In the genomic region with DNA sequence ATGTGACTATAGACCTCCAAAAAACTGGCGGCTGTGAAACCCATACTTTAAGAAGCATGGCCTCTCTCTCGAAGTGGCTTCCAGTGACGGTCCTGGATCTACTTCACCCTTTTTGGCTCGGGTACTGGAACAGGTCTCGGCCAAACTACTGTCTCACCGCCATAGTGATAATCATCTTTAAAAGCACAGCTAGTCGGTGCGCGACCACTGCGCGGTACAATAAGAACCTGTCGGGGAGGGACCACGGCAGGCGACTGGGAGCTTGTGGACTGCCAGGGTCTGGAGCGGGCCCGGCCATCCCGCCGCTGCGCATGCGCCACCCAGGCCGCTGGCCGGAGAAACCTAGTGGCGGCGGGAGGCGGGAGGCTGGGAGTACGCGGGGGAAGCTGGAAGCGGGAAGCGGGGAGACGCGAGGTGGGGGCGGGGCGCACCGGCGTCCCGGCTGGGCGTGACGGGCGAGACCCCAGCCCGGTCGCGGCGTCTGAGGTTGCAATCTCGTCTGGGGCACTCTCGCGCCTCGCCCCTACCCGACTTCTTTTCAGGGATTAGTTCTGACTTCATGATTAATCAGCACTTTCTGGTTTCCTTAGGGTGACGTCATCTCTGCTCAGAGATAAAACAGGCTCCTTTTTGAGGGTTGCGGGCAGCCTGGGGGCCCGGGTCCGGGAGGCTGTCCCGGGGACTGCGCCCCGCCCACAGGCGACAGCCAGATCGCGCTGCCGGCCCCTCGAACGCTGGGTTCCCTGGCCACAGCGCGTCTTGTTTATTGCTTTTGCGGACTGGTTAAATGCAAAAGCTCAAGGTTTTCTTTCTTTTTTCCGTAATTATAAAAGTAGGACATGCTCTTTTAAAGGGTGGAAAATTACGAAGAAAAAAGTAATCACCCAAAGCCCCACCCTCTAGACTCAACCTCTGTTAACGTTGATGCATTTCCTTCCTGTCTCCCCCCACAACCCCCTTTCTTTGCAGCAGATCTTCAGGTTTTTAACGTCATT, we compare ENCODE assay signal across 1 cellular context.
TF ChIP-seq lines count a peak whose summit lies in the region.

No MANE protein-coding gene starts in this region.

TF ChIP-seq in HEK293, 187 proteins besides CTCF, POLR2A, EP300 and RAD21 (continued from another document and continues in another):
- TF ChIP-seq ZNF274 (IDR thresholded peaks at IDR 0.05; ENCODE audit: low read length) (no peak), ZNF274 (tag by site-specific recombination; IDR thresholded peaks at IDR 0.05; ENCODE audit: borderline replicate concordance) (no peak), ZNF600 (tag by site-specific recombination; IDR thresholded peaks at IDR 0.05) (peak; percentile 86), ZNF585B (tag by site-specific recombination; IDR thresholded peaks at IDR 0.05) (no peak), ZNF133 (tag by site-specific recombination; IDR thresholded peaks at IDR 0.05) (no peak; the same call in 1 of the 2 replicates), ZNF624 (tag by site-specific recombination; IDR thresholded peaks at IDR 0.05) (no peak), MEIS1 (CRISPR knock-in tag; IDR thresholded peaks at IDR 0.05; ENCODE audit: borderline replicate concordance) (no peak), ZBTB8A (tag by site-specific recombination; IDR thresholded peaks at IDR 0.05) (peak; percentile 97), ZEB2 (tag by site-specific recombination; IDR thresholded peaks at IDR 0.05) (peak; percentile 99), ZNF785 (tag by site-specific recombination; IDR thresholded peaks at IDR 0.05) (peak; percentile 73; the same call in 1 of the 2 replicates), ZNF658 (tag by site-specific recombination; IDR thresholded peaks at IDR 0.05) (0 out of 2 replicates have a peak, but pooled peaks have one; percentile 58), ZNF157 (tag by site-specific recombination; IDR thresholded peaks at IDR 0.05) (no peak), ZFP3 (tag by site-specific recombination; IDR thresholded peaks at IDR 0.05; ENCODE audit: low read depth) (no peak), KLF16 (tag by site-specific recombination; IDR thresholded peaks at IDR 0.05) (peak; percentile 78; the same call in 1 of the 2 replicates), ZNF677 (tag by site-specific recombination; IDR thresholded peaks at IDR 0.05) (no peak), ZNF654 (tag by site-specific recombination; IDR thresholded peaks at IDR 0.05; ENCODE audit: low read depth) (no peak), KLF9 (tag by site-specific recombination; IDR thresholded peaks at IDR 0.05; ENCODE audit: low read depth) (peak; percentile 87), ZNF23 (tag by site-specific recombination; IDR thresholded peaks at IDR 0.05; ENCODE audit: borderline replicate concordance) (no peak)
- TF ChIP-seq, protein P1, sequence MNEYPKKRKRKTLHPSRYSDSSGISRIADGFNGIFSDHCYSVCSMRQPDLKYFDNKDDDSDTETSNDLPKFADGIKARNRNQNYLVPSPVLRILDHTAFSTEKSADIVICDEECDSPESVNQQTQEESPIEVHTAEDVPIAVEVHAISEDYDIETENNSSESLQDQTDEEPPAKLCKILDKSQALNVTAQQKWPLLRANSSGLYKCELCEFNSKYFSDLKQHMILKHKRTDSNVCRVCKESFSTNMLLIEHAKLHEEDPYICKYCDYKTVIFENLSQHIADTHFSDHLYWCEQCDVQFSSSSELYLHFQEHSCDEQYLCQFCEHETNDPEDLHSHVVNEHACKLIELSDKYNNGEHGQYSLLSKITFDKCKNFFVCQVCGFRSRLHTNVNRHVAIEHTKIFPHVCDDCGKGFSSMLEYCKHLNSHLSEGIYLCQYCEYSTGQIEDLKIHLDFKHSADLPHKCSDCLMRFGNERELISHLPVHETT (tag by site-specific recombination; IDR thresholded peaks at IDR 0.05) = peak; percentile 86
- TF ChIP-seq, protein P2, sequence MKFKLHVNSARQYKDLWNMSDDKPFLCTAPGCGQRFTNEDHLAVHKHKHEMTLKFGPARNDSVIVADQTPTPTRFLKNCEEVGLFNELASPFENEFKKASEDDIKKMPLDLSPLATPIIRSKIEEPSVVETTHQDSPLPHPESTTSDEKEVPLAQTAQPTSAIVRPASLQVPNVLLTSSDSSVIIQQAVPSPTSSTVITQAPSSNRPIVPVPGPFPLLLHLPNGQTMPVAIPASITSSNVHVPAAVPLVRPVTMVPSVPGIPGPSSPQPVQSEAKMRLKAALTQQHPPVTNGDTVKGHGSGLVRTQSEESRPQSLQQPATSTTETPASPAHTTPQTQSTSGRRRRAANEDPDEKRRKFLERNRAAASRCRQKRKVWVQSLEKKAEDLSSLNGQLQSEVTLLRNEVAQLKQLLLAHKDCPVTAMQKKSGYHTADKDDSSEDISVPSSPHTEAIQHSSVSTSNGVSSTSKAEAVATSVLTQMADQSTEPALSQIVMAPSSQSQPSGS (tag by site-specific recombination; IDR thresholded peaks at IDR 0.05; ENCODE audit: low read depth) = peak; percentile 99
- TF ChIP-seq, protein P3, sequence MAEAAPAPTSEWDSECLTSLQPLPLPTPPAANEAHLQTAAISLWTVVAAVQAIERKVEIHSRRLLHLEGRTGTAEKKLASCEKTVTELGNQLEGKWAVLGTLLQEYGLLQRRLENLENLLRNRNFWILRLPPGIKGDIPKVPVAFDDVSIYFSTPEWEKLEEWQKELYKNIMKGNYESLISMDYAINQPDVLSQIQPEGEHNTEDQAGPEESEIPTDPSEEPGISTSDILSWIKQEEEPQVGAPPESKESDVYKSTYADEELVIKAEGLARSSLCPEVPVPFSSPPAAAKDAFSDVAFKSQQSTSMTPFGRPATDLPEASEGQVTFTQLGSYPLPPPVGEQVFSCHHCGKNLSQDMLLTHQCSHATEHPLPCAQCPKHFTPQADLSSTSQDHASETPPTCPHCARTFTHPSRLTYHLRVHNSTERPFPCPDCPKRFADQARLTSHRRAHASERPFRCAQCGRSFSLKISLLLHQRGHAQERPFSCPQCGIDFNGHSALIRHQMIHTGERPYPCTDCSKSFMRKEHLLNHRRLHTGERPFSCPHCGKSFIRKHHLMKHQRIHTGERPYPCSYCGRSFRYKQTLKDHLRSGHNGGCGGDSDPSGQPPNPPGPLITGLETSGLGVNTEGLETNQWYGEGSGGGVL (tag by site-specific recombination; IDR thresholded peaks at IDR 0.05) = peak; percentile 90
- TF ChIP-seq, protein P4, sequence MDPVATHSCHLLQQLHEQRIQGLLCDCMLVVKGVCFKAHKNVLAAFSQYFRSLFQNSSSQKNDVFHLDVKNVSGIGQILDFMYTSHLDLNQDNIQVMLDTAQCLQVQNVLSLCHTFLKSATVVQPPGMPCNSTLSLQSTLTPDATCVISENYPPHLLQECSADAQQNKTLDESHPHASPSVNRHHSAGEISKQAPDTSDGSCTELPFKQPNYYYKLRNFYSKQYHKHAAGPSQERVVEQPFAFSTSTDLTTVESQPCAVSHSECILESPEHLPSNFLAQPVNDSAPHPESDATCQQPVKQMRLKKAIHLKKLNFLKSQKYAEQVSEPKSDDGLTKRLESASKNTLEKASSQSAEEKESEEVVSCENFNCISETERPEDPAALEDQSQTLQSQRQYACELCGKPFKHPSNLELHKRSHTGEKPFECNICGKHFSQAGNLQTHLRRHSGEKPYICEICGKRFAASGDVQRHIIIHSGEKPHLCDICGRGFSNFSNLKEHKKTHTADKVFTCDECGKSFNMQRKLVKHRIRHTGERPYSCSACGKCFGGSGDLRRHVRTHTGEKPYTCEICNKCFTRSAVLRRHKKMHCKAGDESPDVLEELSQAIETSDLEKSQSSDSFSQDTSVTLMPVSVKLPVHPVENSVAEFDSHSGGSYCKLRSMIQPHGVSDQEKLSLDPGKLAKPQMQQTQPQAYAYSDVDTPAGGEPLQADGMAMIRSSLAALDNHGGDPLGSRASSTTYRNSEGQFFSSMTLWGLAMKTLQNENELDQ (tag by site-specific recombination; IDR thresholded peaks at IDR 0.05; ENCODE audit: low read depth) = no peak
- TF ChIP-seq, protein P5, sequence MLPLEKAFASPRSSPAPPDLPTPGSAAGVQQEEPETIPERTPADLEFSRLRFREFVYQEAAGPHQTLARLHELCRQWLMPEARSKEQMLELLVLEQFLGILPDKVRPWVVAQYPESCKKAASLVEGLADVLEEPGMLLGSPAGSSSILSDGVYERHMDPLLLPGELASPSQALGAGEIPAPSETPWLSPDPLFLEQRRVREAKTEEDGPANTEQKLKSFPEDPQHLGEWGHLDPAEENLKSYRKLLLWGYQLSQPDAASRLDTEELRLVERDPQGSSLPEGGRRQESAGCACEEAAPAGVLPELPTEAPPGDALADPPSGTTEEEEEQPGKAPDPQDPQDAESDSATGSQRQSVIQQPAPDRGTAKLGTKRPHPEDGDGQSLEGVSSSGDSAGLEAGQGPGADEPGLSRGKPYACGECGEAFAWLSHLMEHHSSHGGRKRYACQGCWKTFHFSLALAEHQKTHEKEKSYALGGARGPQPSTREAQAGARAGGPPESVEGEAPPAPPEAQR (tag by site-specific recombination; IDR thresholded peaks at IDR 0.05) = peak; percentile 92
- TF ChIP-seq, protein P6, sequence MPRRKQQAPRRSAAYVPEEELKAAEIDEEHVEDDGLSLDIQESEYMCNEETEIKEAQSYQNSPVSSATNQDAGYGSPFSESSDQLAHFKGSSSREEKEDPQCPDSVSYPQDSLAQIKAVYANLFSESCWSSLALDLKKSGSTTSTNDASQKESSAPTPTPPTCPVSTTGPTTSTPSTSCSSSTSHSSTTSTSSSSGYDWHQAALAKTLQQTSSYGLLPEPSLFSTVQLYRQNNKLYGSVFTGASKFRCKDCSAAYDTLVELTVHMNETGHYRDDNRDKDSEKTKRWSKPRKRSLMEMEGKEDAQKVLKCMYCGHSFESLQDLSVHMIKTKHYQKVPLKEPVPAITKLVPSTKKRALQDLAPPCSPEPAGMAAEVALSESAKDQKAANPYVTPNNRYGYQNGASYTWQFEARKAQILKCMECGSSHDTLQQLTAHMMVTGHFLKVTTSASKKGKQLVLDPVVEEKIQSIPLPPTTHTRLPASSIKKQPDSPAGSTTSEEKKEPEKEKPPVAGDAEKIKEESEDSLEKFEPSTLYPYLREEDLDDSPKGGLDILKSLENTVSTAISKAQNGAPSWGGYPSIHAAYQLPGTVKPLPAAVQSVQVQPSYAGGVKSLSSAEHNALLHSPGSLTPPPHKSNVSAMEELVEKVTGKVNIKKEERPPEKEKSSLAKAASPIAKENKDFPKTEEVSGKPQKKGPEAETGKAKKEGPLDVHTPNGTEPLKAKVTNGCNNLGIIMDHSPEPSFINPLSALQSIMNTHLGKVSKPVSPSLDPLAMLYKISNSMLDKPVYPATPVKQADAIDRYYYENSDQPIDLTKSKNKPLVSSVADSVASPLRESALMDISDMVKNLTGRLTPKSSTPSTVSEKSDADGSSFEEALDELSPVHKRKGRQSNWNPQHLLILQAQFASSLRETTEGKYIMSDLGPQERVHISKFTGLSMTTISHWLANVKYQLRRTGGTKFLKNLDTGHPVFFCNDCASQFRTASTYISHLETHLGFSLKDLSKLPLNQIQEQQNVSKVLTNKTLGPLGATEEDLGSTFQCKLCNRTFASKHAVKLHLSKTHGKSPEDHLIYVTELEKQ (tag by site-specific recombination; IDR thresholded peaks at IDR 0.05; ENCODE audit: borderline replicate concordance) = peak; percentile 90
- TF ChIP-seq, protein P7, sequence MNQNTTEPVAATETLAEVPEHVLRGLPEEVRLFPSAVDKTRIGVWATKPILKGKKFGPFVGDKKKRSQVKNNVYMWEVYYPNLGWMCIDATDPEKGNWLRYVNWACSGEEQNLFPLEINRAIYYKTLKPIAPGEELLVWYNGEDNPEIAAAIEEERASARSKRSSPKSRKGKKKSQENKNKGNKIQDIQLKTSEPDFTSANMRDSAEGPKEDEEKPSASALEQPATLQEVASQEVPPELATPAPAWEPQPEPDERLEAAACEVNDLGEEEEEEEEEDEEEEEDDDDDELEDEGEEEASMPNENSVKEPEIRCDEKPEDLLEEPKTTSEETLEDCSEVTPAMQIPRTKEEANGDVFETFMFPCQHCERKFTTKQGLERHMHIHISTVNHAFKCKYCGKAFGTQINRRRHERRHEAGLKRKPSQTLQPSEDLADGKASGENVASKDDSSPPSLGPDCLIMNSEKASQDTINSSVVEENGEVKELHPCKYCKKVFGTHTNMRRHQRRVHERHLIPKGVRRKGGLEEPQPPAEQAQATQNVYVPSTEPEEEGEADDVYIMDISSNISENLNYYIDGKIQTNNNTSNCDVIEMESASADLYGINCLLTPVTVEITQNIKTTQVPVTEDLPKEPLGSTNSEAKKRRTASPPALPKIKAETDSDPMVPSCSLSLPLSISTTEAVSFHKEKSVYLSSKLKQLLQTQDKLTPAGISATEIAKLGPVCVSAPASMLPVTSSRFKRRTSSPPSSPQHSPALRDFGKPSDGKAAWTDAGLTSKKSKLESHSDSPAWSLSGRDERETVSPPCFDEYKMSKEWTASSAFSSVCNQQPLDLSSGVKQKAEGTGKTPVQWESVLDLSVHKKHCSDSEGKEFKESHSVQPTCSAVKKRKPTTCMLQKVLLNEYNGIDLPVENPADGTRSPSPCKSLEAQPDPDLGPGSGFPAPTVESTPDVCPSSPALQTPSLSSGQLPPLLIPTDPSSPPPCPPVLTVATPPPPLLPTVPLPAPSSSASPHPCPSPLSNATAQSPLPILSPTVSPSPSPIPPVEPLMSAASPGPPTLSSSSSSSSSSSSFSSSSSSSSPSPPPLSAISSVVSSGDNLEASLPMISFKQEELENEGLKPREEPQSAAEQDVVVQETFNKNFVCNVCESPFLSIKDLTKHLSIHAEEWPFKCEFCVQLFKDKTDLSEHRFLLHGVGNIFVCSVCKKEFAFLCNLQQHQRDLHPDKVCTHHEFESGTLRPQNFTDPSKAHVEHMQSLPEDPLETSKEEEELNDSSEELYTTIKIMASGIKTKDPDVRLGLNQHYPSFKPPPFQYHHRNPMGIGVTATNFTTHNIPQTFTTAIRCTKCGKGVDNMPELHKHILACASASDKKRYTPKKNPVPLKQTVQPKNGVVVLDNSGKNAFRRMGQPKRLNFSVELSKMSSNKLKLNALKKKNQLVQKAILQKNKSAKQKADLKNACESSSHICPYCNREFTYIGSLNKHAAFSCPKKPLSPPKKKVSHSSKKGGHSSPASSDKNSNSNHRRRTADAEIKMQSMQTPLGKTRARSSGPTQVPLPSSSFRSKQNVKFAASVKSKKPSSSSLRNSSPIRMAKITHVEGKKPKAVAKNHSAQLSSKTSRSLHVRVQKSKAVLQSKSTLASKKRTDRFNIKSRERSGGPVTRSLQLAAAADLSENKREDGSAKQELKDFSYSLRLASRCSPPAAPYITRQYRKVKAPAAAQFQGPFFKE (tag by site-specific recombination; IDR thresholded peaks at IDR 0.05; ENCODE audit: borderline replicate concordance) = no peak
- TF ChIP-seq, protein P8, sequence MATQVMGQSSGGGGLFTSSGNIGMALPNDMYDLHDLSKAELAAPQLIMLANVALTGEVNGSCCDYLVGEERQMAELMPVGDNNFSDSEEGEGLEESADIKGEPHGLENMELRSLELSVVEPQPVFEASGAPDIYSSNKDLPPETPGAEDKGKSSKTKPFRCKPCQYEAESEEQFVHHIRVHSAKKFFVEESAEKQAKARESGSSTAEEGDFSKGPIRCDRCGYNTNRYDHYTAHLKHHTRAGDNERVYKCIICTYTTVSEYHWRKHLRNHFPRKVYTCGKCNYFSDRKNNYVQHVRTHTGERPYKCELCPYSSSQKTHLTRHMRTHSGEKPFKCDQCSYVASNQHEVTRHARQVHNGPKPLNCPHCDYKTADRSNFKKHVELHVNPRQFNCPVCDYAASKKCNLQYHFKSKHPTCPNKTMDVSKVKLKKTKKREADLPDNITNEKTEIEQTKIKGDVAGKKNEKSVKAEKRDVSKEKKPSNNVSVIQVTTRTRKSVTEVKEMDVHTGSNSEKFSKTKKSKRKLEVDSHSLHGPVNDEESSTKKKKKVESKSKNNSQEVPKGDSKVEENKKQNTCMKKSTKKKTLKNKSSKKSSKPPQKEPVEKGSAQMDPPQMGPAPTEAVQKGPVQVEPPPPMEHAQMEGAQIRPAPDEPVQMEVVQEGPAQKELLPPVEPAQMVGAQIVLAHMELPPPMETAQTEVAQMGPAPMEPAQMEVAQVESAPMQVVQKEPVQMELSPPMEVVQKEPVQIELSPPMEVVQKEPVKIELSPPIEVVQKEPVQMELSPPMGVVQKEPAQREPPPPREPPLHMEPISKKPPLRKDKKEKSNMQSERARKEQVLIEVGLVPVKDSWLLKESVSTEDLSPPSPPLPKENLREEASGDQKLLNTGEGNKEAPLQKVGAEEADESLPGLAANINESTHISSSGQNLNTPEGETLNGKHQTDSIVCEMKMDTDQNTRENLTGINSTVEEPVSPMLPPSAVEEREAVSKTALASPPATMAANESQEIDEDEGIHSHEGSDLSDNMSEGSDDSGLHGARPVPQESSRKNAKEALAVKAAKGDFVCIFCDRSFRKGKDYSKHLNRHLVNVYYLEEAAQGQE (tag by site-specific recombination; IDR thresholded peaks at IDR 0.05) = peak; percentile 36
